1 cellular context compared by ENCODE assay signal in the genomic region with DNA sequence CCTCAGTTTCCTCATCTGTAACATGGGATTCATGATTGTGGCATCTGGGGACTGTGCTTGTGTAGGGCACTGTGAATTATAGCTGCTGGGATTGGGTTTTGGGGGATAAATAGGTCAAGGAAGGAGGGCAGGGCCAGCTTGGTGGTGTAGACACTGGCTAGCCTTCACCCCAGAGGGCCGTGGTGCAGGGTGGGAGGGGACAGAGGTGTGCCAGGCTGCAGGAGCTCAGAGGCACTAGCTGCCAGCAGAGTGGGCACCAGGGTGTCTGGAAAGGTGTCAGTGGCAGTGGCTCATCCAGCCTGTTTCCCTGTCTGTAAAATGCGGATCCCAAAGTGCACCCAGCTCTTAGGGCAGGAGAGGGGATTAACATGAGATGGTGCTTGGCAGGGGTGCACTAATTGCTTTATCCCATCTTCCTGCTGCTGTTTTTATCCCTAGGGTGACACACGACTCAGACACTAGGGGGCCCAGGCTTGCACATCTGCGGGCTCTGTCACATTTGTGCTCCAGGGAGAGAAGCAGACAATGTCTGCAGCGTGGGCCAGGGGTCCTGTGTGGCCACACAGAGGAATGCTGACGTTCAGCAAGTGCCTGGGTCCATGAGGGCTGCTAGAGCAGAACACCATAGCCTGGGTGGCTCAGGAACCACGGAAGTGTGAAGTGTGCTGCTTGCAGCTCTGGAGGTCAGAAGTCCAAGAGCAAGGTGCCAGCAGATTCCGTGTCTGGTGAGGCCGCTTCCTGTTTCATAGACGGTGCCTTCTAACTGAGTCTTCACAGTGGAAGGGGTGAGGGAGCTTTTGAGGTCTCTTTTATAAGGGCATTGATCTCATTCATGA.
TF ChIP-seq lines count a peak whose summit lies in the region.

No MANE protein-coding gene starts in this region.

TF ChIP-seq in GM23338, 12 proteins besides CTCF, POLR2A, EP300 and RAD21 (continued from another document):
- TF ChIP-seq CREB1 (CRISPR knock-in tag; IDR thresholded peaks at IDR 0.05; ENCODE audit: low read depth) = no peak
